In the genomic region with DNA sequence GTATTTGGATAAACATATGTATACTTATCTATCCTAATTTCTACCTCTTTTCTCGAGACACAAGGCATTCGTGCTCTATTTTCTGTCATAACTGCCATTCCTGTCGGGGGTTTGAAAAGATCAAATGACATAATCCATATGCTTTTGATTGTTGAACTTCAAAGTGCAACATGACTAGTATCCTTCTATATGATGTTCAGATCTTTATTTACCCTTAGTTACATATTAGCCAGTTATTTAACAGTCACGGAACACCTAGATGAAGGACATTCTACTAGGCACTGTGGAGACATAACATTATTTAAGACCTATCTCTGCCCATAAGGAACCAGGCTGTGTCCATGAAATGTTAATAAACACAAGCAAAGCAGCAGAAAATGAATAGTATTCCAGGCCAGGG, we compare ENCODE assay signal across 23 cellular contexts. TPM values are rescaled to one million over a fixed set of nuclear protein-coding genes. Genes with fewer than 3 reads are reported as not detected.
A peak's percentile ranks its signal among the peaks of the same experiment; 100 is the strongest.
DNase-seq lines count a peak whose midpoint lies in the region; ATAC-seq, FAIRE-seq and TF ChIP-seq lines count a peak whose summit lies in the region.
"Had no signal": no experiment of that assay in that cellular context is flagged by ENCODE, and none has a peak within 500 bp of the region (broad histone marks: within the 10 kb centered on the region; RNA-seq: fewer than 3 reads in every experiment).

No MANE protein-coding gene starts in this region.

- TF ChIP-seq EP300 in stomach (IDR thresholded peaks at IDR 0.05) = no peak

- no peaks in the 10 kb centered on the region for H3K36me3 ChIP-seq in Caco-2 (ENCODE audit: control insufficient read depth, insufficient read depth, low read length)
- no peaks in the 10 kb centered on the region for H3K36me3 ChIP-seq in colonic mucosa
- H3K36me3 ChIP-seq in stomach = no peaks in the 10 kb centered on the region
- H3K36me3 ChIP-seq: HAP-1 had no signal

- H3K4me3 ChIP-seq in Caco-2 (ENCODE audit: low read depth, low read length) (no peak overlapping the region), colonic mucosa (no peak overlapping the region), stomach (no peak overlapping the region)
- H3K4me3 ChIP-seq: GM12878, GM23248, HAP-1, K562 had no signal

- peaks cover 34% of the 10 kb centered on the region for H3K4me1 Mint-ChIP-seq in Caco-2 (ENCODE audit: low read depth, unreplicated experiment)
- H3K4me1 Mint-ChIP-seq in effector memory CD8-positive, alpha-beta T cell (ENCODE audit: low read depth in 2 of 2) = no peaks in the 10 kb centered on the region

- TF ChIP-seq POLR2A in stomach (IDR thresholded peaks at IDR 0.05) = no peak

- no peaks in the 10 kb centered on the region for H3K9me3 ChIP-seq in Caco-2
- no peaks in the 10 kb centered on the region for H3K9me3 ChIP-seq in colonic mucosa
- no peaks in the 10 kb centered on the region for H3K9me3 ChIP-seq in stomach
- H3K9me3 ChIP-seq: HAP-1 had no signal

- intact Hi-C loops in Caco-2 (cut with micrococcal nuclease; ENCODE audit: unreplicated experiment) = no loop called here
- intact Hi-C loops in colonic mucosa (cut with DNase I) = no loop called here
- intact Hi-C loops in stomach (cut with DNase I; ENCODE audit: low total_unique reads) = no loop called here

- H3K27ac ChIP-seq in colonic mucosa (peak overlapping the region; percentile 18), stomach (no peak overlapping the region)
- H3K27ac ChIP-seq: C4-2B, GM23248 had no signal

- H3K36me3 Mint-ChIP-seq in Caco-2 (ENCODE audit: insufficient read depth, unreplicated experiment) = peaks cover 5% of the 10 kb centered on the region
- no peaks in the 10 kb centered on the region for H3K36me3 Mint-ChIP-seq in effector memory CD8-positive, alpha-beta T cell (ENCODE audit: insufficient read depth)

- POLR2A ChIA-PET in Caco-2 (lab: Charles Lee) = no interaction called here

- H3K27ac Mint-ChIP-seq in Caco-2 (ENCODE audit: unreplicated experiment) = peak overlapping the region; percentile 2
- no peak overlapping the region for H3K27ac Mint-ChIP-seq in effector memory CD8-positive, alpha-beta T cell
- H3K27ac Mint-ChIP-seq: CD4-positive, alpha-beta T cell had no signal

- H3K27me3 ChIP-seq in Caco-2 (replicated peaks; ENCODE audit: control insufficient read depth, insufficient read depth, low read length) = no peaks in the 10 kb centered on the region
- no peaks in the 10 kb centered on the region for H3K27me3 ChIP-seq in colonic mucosa
- no peaks in the 10 kb centered on the region for H3K27me3 ChIP-seq in stomach

- H3K4me1 ChIP-seq in Caco-2 (peaks cover 27% of the 10 kb centered on the region), colonic mucosa (no peaks in the 10 kb centered on the region), stomach (no peaks in the 10 kb centered on the region)
- H3K4me1 ChIP-seq: HAP-1 had no signal

- peak; percentile 65 for FAIRE-seq in urothelium cell line (lab: Jason Lieb, UNC)
- FAIRE-seq: A204.1, GM12878, GM19239, K562 had no signal

- ATAC-seq in effector memory CD8-positive, alpha-beta T cell (replicated peaks) = no peak
- ATAC-seq in GM18498 (IDR thresholded peaks at IDR 0.05; ENCODE audit: unreplicated experiment) = no peak
- ATAC-seq: GM12878, K562 had no signal

- CTCF ChIA-PET in Caco-2 (lab: Charles Lee) = interaction anchor here (1.5 kb wide), 1 partner anchor 10 kb away, joined by 17 read pairs; no protein-coding TSS in a partner anchor

- H3K9me3 Mint-ChIP-seq in Caco-2 (ENCODE audit: unreplicated experiment) = no peaks in the 10 kb centered on the region
- H3K9me3 Mint-ChIP-seq in effector memory CD8-positive, alpha-beta T cell = peaks cover 0 to 2% of the 10 kb centered on the region in 2 donors
- H3K9me3 Mint-ChIP-seq: CD4-positive, alpha-beta T cell had no signal

- no peaks in the 10 kb centered on the region for H3K27me3 Mint-ChIP-seq in Caco-2 (ENCODE audit: insufficient read depth, unreplicated experiment)
- H3K27me3 Mint-ChIP-seq in effector memory CD8-positive, alpha-beta T cell = peaks cover 0 to 5% of the 10 kb centered on the region in 2 donors

- peak in 1 of 2 experiments; percentile 46 for DNase-seq in Caco-2
- peak; percentile 98 for DNase-seq in DMS53 treated with DMSO at 0.1 percent for 48 hours (lab: John Stamatoyannopoulos, UW; ENCODE audit: unreplicated experiment)
- DNase-seq in colonic mucosa = no peak
- DNase-seq in urothelium cell line (ENCODE audit: low spot score) = no peak
- no peak for DNase-seq in effector memory CD8-positive, alpha-beta T cell
- no peak for DNase-seq in stomach
- DNase-seq: AML-193; CD4-positive, alpha-beta T cell; DMS153; DND-41; EL; GM23248; IMR-90 had no signal

- no peak for TF ChIP-seq CTCF in Caco-2 (IDR thresholded peaks at IDR 0.05; ENCODE audit: insufficient read depth in 1 of 2, low read depth in 1 of 2, low read length in 1 of 2, severe bottlenecking in 1 of 2, unreplicated experiment in 1 of 2)
- TF ChIP-seq CTCF in colonic mucosa (IDR thresholded peaks at IDR 0.05) = no peak
- no peak for TF ChIP-seq CTCF in stomach (IDR thresholded peaks at IDR 0.05)

- WGBS in stomach, 5 donors = 43 to 67% (median 51%) methylated on average over 4 of the region's 4 CpGs

- H3K4me3 Mint-ChIP-seq in Caco-2 (ENCODE audit: unreplicated experiment) = no peak overlapping the region
- no peak overlapping the region for H3K4me3 Mint-ChIP-seq in effector memory CD8-positive, alpha-beta T cell
- H3K4me3 Mint-ChIP-seq: CD4-positive, alpha-beta T cell had no signal

- no TSS peak for BruUV-seq in Caco-2 (replicated peaks; lab: Mats Ljungman, UMichigan)

- H3K9ac ChIP-seq in colonic mucosa (ENCODE audit: low read depth in 2 of 2, low read length in 2 of 2) = no peak overlapping the region
- H3K9ac ChIP-seq: GM23248 had no signal

RNA-seq across cellular contexts. Expression of a gene that starts 11.2 kb away (rescaled TPM):
- total RNA-seq in Caco-2 (2022) (23.4 and 24.4 TPM in 2 replicates), colonic mucosa (1 to 10 TPM; 1.5 to 2.1 TPM), stomach (under 1 TPM in 2 of 5 donors, not detected in 3; 0.43 to 0.55 TPM)
- polyA plus RNA-seq in stomach = under 1 TPM in 2 of 3 donors, not detected in 1; under 0.01 to 0.03 TPM
- total RNA-seq: CD4-positive, alpha-beta T cell; GM12878; GM23248; H4; HT1080; IMR-90; K562 had no signal
- polyA plus RNA-seq: BJ, GM23248, K562 had no signal
